9 cellular contexts compared by ENCODE assay signal in genomic region chr7:123424463-123424862, GRCh38.
"Had no signal": no experiment of that assay in that cellular context is flagged by ENCODE, and none has a peak within 500 bp of the region (broad histone marks: within the 10 kb centered on the region; RNA-seq: fewer than 3 reads in every experiment).

No MANE protein-coding gene starts in this region.

- DNase-seq: IMR-90, Karpas-422, Kasumi-1, KBM-7, KG1 had no signal

- H3K9ac ChIP-seq: KMS-11 had no signal

- FAIRE-seq: HepG2, HTR-8/SVneo had no signal

- H3K27ac ChIP-seq: HL-60, KMS-11 had no signal

- H3K4me2 ChIP-seq: KMS-11 had no signal
